1 cellular context compared by ENCODE assay signal in the genomic region with DNA sequence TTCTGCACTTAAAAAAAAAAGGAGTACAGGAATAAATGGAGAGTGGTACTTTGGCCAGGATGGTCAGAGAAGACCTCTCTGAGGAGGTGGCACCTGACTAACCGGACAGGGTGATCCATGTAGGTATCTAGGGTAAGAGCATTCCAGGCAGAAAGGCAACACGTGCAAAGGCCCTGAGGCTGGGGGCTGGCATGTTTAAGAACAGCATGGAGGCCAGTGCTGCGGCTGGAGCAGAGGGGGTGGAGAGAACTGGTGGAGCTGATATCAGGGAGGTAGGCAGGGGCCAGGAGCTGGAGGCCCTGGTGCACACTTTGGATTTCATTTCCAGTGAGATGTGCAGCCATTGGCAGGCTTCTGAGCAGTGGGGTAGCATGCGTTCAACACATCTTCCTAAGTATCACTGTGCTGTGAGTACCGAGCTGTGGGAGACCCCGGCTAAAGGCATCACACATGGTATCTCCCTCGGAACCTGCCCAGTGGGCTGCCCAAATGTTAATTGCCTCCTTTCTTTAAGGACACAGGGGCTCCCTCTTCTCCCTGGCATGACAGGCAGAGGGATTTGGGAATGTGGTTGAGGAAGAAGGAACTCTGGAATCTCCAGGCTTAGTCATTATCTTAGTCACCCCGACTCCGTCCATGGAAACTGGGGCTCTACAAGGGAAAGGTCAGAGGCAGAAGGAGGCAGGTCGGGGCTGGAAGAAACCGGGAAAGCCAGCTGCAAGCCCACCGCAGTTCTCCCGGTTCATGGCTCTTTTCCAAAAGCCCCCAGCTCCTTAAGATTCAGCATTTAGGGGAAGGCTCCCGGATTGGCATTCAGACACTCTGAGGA.
TF ChIP-seq lines count a peak whose summit lies in the region.

No MANE protein-coding gene starts in this region.

TF ChIP-seq in HCT116, 20 proteins besides CTCF, POLR2A, EP300 and RAD21 (continued from another document):
- TF ChIP-seq SRF (IDR thresholded peaks at IDR 0.05; ENCODE audit: low read depth) (no peak), EZH2phosphoT487 (IDR thresholded peaks at IDR 0.05; ENCODE audit: borderline replicate concordance) (no peak), ELF1 (IDR thresholded peaks at IDR 0.05; ENCODE audit: borderline replicate concordance, low read depth) (no peak), EZH2 (IDR thresholded peaks at IDR 0.05) (no peak), YY1 (IDR thresholded peaks at IDR 0.05; ENCODE audit: extremely low read depth, insufficient replicate concordance, low read depth, low read length) (no peak), TCF7L2 (IDR thresholded peaks at IDR 0.05; ENCODE audit: borderline replicate concordance, extremely low read depth, insufficient read depth, insufficient read length) (no peak), EGR1 (IDR thresholded peaks at IDR 0.05; ENCODE audit: low read depth) (no peak), ZNF274 (IDR thresholded peaks at IDR 0.05; ENCODE audit: low read depth, low read length) (no peak)
